Comparison of ENCODE assay signal across 9 cellular contexts in genomic region chr17:4786111-4786491, GRCh38. TPM values are rescaled to one million over a fixed set of nuclear protein-coding genes. Genes with fewer than 3 reads are reported as not detected.
DNase-seq lines count a peak whose midpoint lies in the region; ATAC-seq, FAIRE-seq and TF ChIP-seq lines count a peak whose summit lies in the region.
"Had no signal": no experiment of that assay in that cellular context is flagged by ENCODE, and none has a peak within 500 bp of the region (broad histone marks: within the 10 kb centered on the region; RNA-seq: fewer than 3 reads in every experiment).

Gene VMO1, minus strand, starts transcription at chr17:4786364. Its CDS starts 12 bp downstream, at chr17:4786352.

- intact Hi-C loops in activated CD4-positive, alpha-beta T cell treated with anti-CD3 and anti-CD28 coated beads, Interleukin-2, amount 10 ng/mL, durations not matched to agents 24 days and 14 days (cut with micrococcal nuclease) = loop anchor here (5.0 kb wide), 2 partner anchors 39 to 144 kb away; partner anchors contain the start of gene ALOX15
- intact Hi-C loops in HepG2 (cut with micrococcal nuclease; ENCODE audit: unreplicated experiment) = no loop called here

- no peak for TF ChIP-seq EP300 in HepG2 (IDR thresholded peaks at IDR 0.05; ENCODE audit: low read depth in 2 of 2, low read length in 2 of 2)
- TF ChIP-seq EP300 in HepG2 (CRISPR knock-in tag; IDR thresholded peaks at IDR 0.05; ENCODE audit: borderline replicate concordance) = no peak

- H3K9me3 ChIP-seq in HepG2 (ENCODE audit: low read length) = no peaks in the 10 kb centered on the region
- no peaks in the 10 kb centered on the region for H3K9me3 ChIP-seq in stomach smooth muscle (ENCODE audit: control insufficient read depth in 2 of 2, low read length in 2 of 2)

- no peak within 1 kb of the TSS for H3K27ac Mint-ChIP-seq in activated CD4-positive, alpha-beta T cell treated with anti-CD3 and anti-CD28 coated beads, Interleukin-2, amount 10 ng/mL, durations not matched to agents 24 days and 14 days
- no peak within 1 kb of the TSS for H3K27ac Mint-ChIP-seq in activated T-cell treated with anti-CD3 and anti-CD28 coated beads, Interleukin-2, amount 50 U/mL, for 72 hours

- peak; percentile 66 for DNase-seq in activated CD4-positive, alpha-beta T cell treated with anti-CD3 and anti-CD28 coated beads, Interleukin-2, amount 10 ng/mL, durations not matched to agents 24 days and 14 days
- no peak for DNase-seq in activated CD4-positive, alpha-beta T cell treated with anti-CD3 and anti-CD28 coated beads, Interleukin-2, amount 50 U/mL, for 48 hours
- peak in 1 of 2 donors; percentile 13 for DNase-seq in activated T-cell treated with anti-CD3 and anti-CD28 coated beads, Interleukin-2, amount 50 U/mL, for 72 hours
- DNase-seq in HepG2 (ENCODE audit: low spot score) (no peak), RCC 7860 (ENCODE audit: low spot score) (no peak)

- no TSS peak for BruUV-seq in HepG2 (replicated peaks; lab: Mats Ljungman, UMichigan)

- no peak for TF ChIP-seq CTCF in HepG2 (CRISPR knock-in tag; IDR thresholded peaks at IDR 0.05)

- POLR2A ChIA-PET in HepG2 (lab: Yijun Ruan, JAX) = interaction anchor here (1.2 to 6.4 kb wide), 4 partner anchors 10 to 76 kb away, joined by 3 to 317 read pairs (median 64); partner anchors contain the start of genes ARRB2, PSMB6 and TM4SF5

- H3K79me2 ChIP-seq in HepG2 (ENCODE audit: insufficient read depth, low read length) = peaks cover 15% of the 10 kb centered on the region

- peak within 1 kb of the TSS; percentile 51; the same call in 1 of the 2 replicates for H3K9ac ChIP-seq in HepG2 (ENCODE audit: insufficient read depth, low read depth, low read length)
- H3K9ac ChIP-seq in stomach smooth muscle (ENCODE audit: low read length in 2 of 2) = peak within 1 kb of the TSS; percentile 24 to 36

- TF ChIP-seq RAD21 in HepG2 (CRISPR knock-in tag; IDR thresholded peaks at IDR 0.05) = no peak

- no peak for ATAC-seq in activated T-cell treated with anti-CD3 and anti-CD28 coated beads, Interleukin-2, amount 50 U/mL, for 72 hours (replicated peaks in 1 of 2)
- no peak for ATAC-seq in HepG2
- no peak for ATAC-seq in HG03520 (IDR thresholded peaks at IDR 0.05; ENCODE audit: unreplicated experiment)
- no peak for ATAC-seq in GM21825 (IDR thresholded peaks at IDR 0.05; ENCODE audit: unreplicated experiment)

- no peak for TF ChIP-seq POLR2A in HepG2 (IDR thresholded peaks at IDR 0.05; ENCODE audit: insufficient read depth in 1 of 2, low read depth in 2 of 2, low read length in 2 of 2)

- H3K27ac ChIP-seq in HepG2 (ENCODE audit: extremely low read length, insufficient read depth, low read length) (peak within 1 kb of the TSS; percentile 96), stomach smooth muscle (ENCODE audit: low read length) (no peak within 1 kb of the TSS)
- H3K27ac ChIP-seq: C4-2B had no signal

- H3K4me1 ChIP-seq in HepG2 (ENCODE audit: insufficient read depth, low read length) = peaks cover 28% of the 10 kb centered on the region
- H3K4me1 ChIP-seq in stomach smooth muscle (ENCODE audit: control insufficient read depth, insufficient read depth, low read length) = peaks cover 35% of the 10 kb centered on the region

- peaks cover 56% of the 10 kb centered on the region for H3K27me3 Mint-ChIP-seq in activated CD4-positive, alpha-beta T cell treated with anti-CD3 and anti-CD28 coated beads, Interleukin-2, amount 10 ng/mL, durations not matched to agents 24 days and 14 days
- peaks cover 52% of the 10 kb centered on the region for H3K27me3 Mint-ChIP-seq in activated T-cell treated with anti-CD3 and anti-CD28 coated beads, Interleukin-2, amount 50 U/mL, for 72 hours (ENCODE audit: low read depth)

- H2AFZ ChIP-seq in HepG2 (ENCODE audit: low read length) = no peak within 1 kb of the TSS

- H3K4me3 ChIP-seq in HepG2 (replicated peaks in 1 of 3; ENCODE audit: insufficient read depth in 1 of 3, low read depth in 2 of 3, low read length in 3 of 3) = no peak within 1 kb of the TSS
- H3K4me3 ChIP-seq in stomach smooth muscle (ENCODE audit: low read length in 2 of 2) = peak within 1 kb of the TSS; percentile 68 to 75

- H3K36me3 ChIP-seq in HepG2 (replicated peaks in 1 of 2; ENCODE audit: control insufficient read depth in 1 of 2, insufficient read depth in 2 of 2, low read length in 2 of 2) (peaks cover 5 to 8% of the 10 kb centered on the region in 2 experiments; a peak in 4 of 5 replicates), stomach smooth muscle (ENCODE audit: control insufficient read depth in 2 of 2, insufficient read depth in 2 of 2, low read length in 2 of 2) (no peaks in the 10 kb centered on the region)

- CTCF ChIA-PET in HepG2 (lab: Yijun Ruan, JAX; ENCODE audit: low intra/inter-chr PET ratio, low total read pairs) = no interaction called here

- 97% methylated on average over 23 of the region's 23 CpGs for WGBS in HepG2 (ENCODE audit: low lambda C conversion rate)

- H3K4me3 Mint-ChIP-seq in activated CD4-positive, alpha-beta T cell treated with anti-CD3 and anti-CD28 coated beads, Interleukin-2, amount 10 ng/mL, durations not matched to agents 24 days and 14 days = peak within 1 kb of the TSS; percentile 59
- peak within 1 kb of the TSS; percentile 66 for H3K4me3 Mint-ChIP-seq in activated T-cell treated with anti-CD3 and anti-CD28 coated beads, Interleukin-2, amount 50 U/mL, for 72 hours

- no peaks in the 10 kb centered on the region for H3K9me3 Mint-ChIP-seq in activated CD4-positive, alpha-beta T cell treated with anti-CD3 and anti-CD28 coated beads, Interleukin-2, amount 10 ng/mL, durations not matched to agents 24 days and 14 days
- H3K9me3 Mint-ChIP-seq in activated T-cell treated with anti-CD3 and anti-CD28 coated beads, Interleukin-2, amount 50 U/mL, for 72 hours = no peaks in the 10 kb centered on the region

- H3K36me3 Mint-ChIP-seq in activated CD4-positive, alpha-beta T cell treated with anti-CD3 and anti-CD28 coated beads, Interleukin-2, amount 10 ng/mL, durations not matched to agents 24 days and 14 days (ENCODE audit: low read depth) = no peaks in the 10 kb centered on the region
- no peaks in the 10 kb centered on the region for H3K36me3 Mint-ChIP-seq in activated T-cell treated with anti-CD3 and anti-CD28 coated beads, Interleukin-2, amount 50 U/mL, for 72 hours (ENCODE audit: insufficient read depth in 2 of 2)

- FAIRE-seq in HepG2 (lab: Jason Lieb, UNC) (no peak), RCC 7860 (lab: Jason Lieb, UNC) (no peak)

- H3K27me3 ChIP-seq in HepG2 (ENCODE audit: control insufficient read depth in 1 of 2, insufficient read depth in 2 of 2, low read length in 2 of 2) = no peaks in the 10 kb centered on the region; a peak in 1 of 5 replicates
- H3K27me3 ChIP-seq in stomach smooth muscle (ENCODE audit: control insufficient read depth in 1 of 2, insufficient read depth in 2 of 2, low read length in 2 of 2) = peaks cover 17 to 22% of the 10 kb centered on the region in 2 donors

- H3K4me1 Mint-ChIP-seq in activated CD4-positive, alpha-beta T cell treated with anti-CD3 and anti-CD28 coated beads, Interleukin-2, amount 10 ng/mL, durations not matched to agents 24 days and 14 days = peaks cover 21% of the 10 kb centered on the region
- H3K4me1 Mint-ChIP-seq in activated T-cell treated with anti-CD3 and anti-CD28 coated beads, Interleukin-2, amount 50 U/mL, for 72 hours (ENCODE audit: low read depth) = peaks cover 35% of the 10 kb centered on the region

- in situ Hi-C loops in HepG2 (cut with HindIII; ENCODE audit: extremely low pct_ligation_motif_present, low pct_unique_long_range_greater_than_20kb) = loop anchor here (10.0 kb wide), 1 partner anchor 51 kb away; the partner anchor contains the start of genes CXCL16, MED11 and ZMYND15

- no peak within 1 kb of the TSS for H3K4me2 ChIP-seq in HepG2 (ENCODE audit: low read depth, low read length)

- no peaks in the 10 kb centered on the region for H4K20me1 ChIP-seq in HepG2 (ENCODE audit: insufficient read depth, low read length)

TF ChIP-seq in HepG2, 621 proteins besides CTCF, POLR2A, EP300 and RAD21:
- no peak for TF ChIP-seq SUZ12 (IDR thresholded peaks at IDR 0.05; ENCODE audit: low read depth, low read length)
- no peak for TF ChIP-seq ZNF816 (CRISPR knock-in tag; IDR thresholded peaks at IDR 0.05; ENCODE audit: borderline replicate concordance)

RNA-seq across cellular contexts. Expression of gene VMO1, which starts in this region (rescaled TPM):
- total RNA-seq in activated CD4-positive, alpha-beta T cell treated with anti-CD3 and anti-CD28 coated beads, Interleukin-2, amount 10 ng/mL, durations not matched to agents 24 days and 14 days = not detected in 2 replicates
- total RNA-seq in activated T-cell treated with anti-CD3 and anti-CD28 coated beads, Interleukin-2, amount 50 U/mL, for 72 hours = 1 to 10 TPM in 1 of 2 donors, under 1 TPM in 1; 0.46 to 1.1 TPM
- not detected in 2 replicates for total RNA-seq in HepG2 (2016; rRNA removed; fragmentation: Illumina TruSeq; extraction: Trizol)
- total RNA-seq in HepG2 (2016; cell fraction: cytosol; rRNA removed; fragmentation: Illumina TruSeq; extraction: Trizol; ENCODE audit: low read depth) = 0.71 TPM in 1 of 2 replicates, not detected in the other
- total RNA-seq in HepG2 (2016; cell fraction: insoluble cytoplasmic fraction; rRNA removed; fragmentation: Illumina TruSeq; extraction: Trizol) = 0.22 TPM in 1 of 2 replicates, not detected in the other
- 0.25 and 0.65 TPM in 2 replicates for total RNA-seq in HepG2 (2016; cell fraction: membrane; rRNA removed; fragmentation: Illumina TruSeq; extraction: Trizol)
- total RNA-seq in HepG2 (2016; cell fraction: nucleus; rRNA removed; fragmentation: Illumina TruSeq; extraction: Trizol) = 1.2 TPM in 1 of 2 replicates, not detected in the other
- 0.13 TPM in 1 of 2 replicates, not detected in the other for polyA plus RNA-seq in HepG2 (2011; rRNA removed)
- 0.23 TPM in 1 of 2 replicates, not detected in the other for polyA plus RNA-seq in HepG2 (2011; cell fraction: cytosol; rRNA removed)
- polyA plus RNA-seq in HepG2 (2011; cell fraction: nucleus; rRNA removed) = 0.29 and 0.38 TPM in 2 replicates
- 0.64 and 1.1 TPM in 2 replicates for polyA plus RNA-seq in HepG2 (2012)
- 0.31 and 0.49 TPM in 2 replicates for polyA plus RNA-seq in HepG2 (2016; cell fraction: cytosol; fragmentation: Illumina TruSeq; extraction: Trizol; ENCODE audit: low read depth)
- polyA plus RNA-seq in HepG2 (2016; cell fraction: insoluble cytoplasmic fraction; fragmentation: Illumina TruSeq; extraction: Trizol; ENCODE audit: low read depth) = not detected in 2 replicates
- polyA plus RNA-seq in HepG2 (2016; cell fraction: membrane; fragmentation: Illumina TruSeq; extraction: Trizol; ENCODE audit: low read depth) = 0.56 TPM in 1 of 2 replicates, not detected in the other
- polyA plus RNA-seq in HepG2 (2016; cell fraction: nucleus; fragmentation: Illumina TruSeq; extraction: Trizol; ENCODE audit: insufficient read depth, low read depth) = 0.98 TPM in 1 of 2 replicates, not detected in the other
- not detected in 2 replicates for polyA minus RNA-seq in HepG2 (2011; rRNA and poly(A)+ RNA removed; ENCODE audit: low replicate concordance)
- not detected in 2 replicates for polyA minus RNA-seq in HepG2 (2011; cell fraction: cytosol; rRNA and poly(A)+ RNA removed)
- polyA minus RNA-seq in HepG2 (2011; cell fraction: nucleus; rRNA and poly(A)+ RNA removed) = not detected in 2 replicates

Comparison
In these comparisons a context has a peak if more than half of its experiments do, and no peak if none do; other contexts are left out.
1. Peak in DNase-seq in activated CD4-positive, alpha-beta T cell treated with anti-CD3 and anti-CD28 coated beads, Interleukin-2, amount 10 ng/mL, durations not matched to agents 24 days and 14 days; RNA of the gene not detected or under 1 TPM.
2. H3K4me3 ChIP-seq: peak in stomach smooth muscle (2 of 2); none in HepG2 (0 of 3).